ENCODE assay signal across 8 cellular contexts in genomic region chr2:120346034-120346666, GRCh38. TPM values are rescaled to one million over a fixed set of nuclear protein-coding genes. Genes with fewer than 3 reads are reported as not detected.
DNase-seq lines count a peak whose midpoint lies in the region; ATAC-seq and TF ChIP-seq lines count a peak whose summit lies in the region.

Gene INHBB, plus strand, starts transcription at chr2:120346136. Its CDS starts 53 bp downstream, at chr2:120346189.

- 0% methylated on average over 2 of the region's 97 CpGs for WGBS in right lobe of liver (ENCODE audit: insufficient coverage, low coverage, low lambda C conversion rate, missing lambda C conversion rate)
- WGBS in thyroid gland, 2 donors: 0 to 10% methylated on average over 2 to 5 of the region's 97 CpGs

- H3K4me1 ChIP-seq in A673 (ENCODE audit: insufficient read depth, low read length, poor library complexity, severe bottlenecking): peaks cover 13% of the 10 kb centered on the region
- peaks cover 15% of the 10 kb centered on the region for H3K4me1 ChIP-seq in HEK293 (ENCODE audit: control insufficient read depth, insufficient read depth, low read length)
- H3K4me1 ChIP-seq in right lobe of liver: peaks cover 0 to 45% (median 10%) of the 10 kb centered on the region in 4 donors
- H3K4me1 ChIP-seq in thyroid gland: peaks cover 30 to 34% of the 10 kb centered on the region in 2 donors

- TF ChIP-seq POLR2A in right lobe of liver (IDR thresholded peaks at IDR 0.05): no peak
- TF ChIP-seq POLR2A in thyroid gland (IDR thresholded peaks at IDR 0.05): peak in 1 of 2 donors; percentile 25

- DNase-seq in A673 (ENCODE audit: low spot score): no peak
- no peak for DNase-seq in astrocyte of the spinal cord (ENCODE audit: low read depth, low spot score)
- peak in 1 of 3 donors; percentile 44 for DNase-seq in right lobe of liver
- DNase-seq in thyroid gland: peak; percentile 47 to 53
- no peak for DNase-seq in glomerular visceral epithelial cell (ENCODE audit: extremely low spot score)
- DNase-seq in NCI-H1105 (lab: John Stamatoyannopoulos, UW): no peak
- DNase-seq in NCI-H446 (lab: John Stamatoyannopoulos, UW): no peak

- H3K36me3 ChIP-seq in A673 (ENCODE audit: insufficient read depth, low read length, poor library complexity, severe bottlenecking): no peaks in the 10 kb centered on the region
- peaks cover 0 to 23% of the 10 kb centered on the region in 2 experiments; a peak in 1 of 3 replicates for H3K36me3 ChIP-seq in HEK293 (ENCODE audit: control insufficient read depth in 2 of 2, insufficient read depth in 1 of 2, low read length in 2 of 2)
- H3K36me3 ChIP-seq in right lobe of liver: peaks cover 0 to 12% (median 0%) of the 10 kb centered on the region in 4 donors
- peaks cover 4 to 15% of the 10 kb centered on the region in 2 donors for H3K36me3 ChIP-seq in thyroid gland

- in situ Hi-C loops in astrocyte of the spinal cord (cut with HindIII; ENCODE audit: low sequenced_read_pairs): no loop called here

- H3K27ac ChIP-seq in A673 (ENCODE audit: low read depth, low read length, poor library complexity, severe bottlenecking): no peak within 1 kb of the TSS
- peak within 1 kb of the TSS; percentile 64; the same call in 1 of the 2 replicates for H3K27ac ChIP-seq in HEK293 (ENCODE audit: extremely low read depth, low read depth, low read length)
- peak within 1 kb of the TSS in 2 of 3 donors; percentile 63 to 88 for H3K27ac ChIP-seq in right lobe of liver
- H3K27ac ChIP-seq in thyroid gland: peak within 1 kb of the TSS; percentile 73 to 86 (median 78)

- peak within 1 kb of the TSS; percentile 44 for H3K4me3 ChIP-seq in A673 (ENCODE audit: low read depth, low read length, poor library complexity, severe bottlenecking)
- peak within 1 kb of the TSS; percentile 55 for H3K4me3 ChIP-seq in HEK293 (ENCODE audit: low read depth, low read length)
- H3K4me3 ChIP-seq in astrocyte of the spinal cord (ENCODE audit: low read depth, low read length): peak within 1 kb of the TSS; percentile 15
- peak within 1 kb of the TSS; percentile 48 to 61 (median 58) for H3K4me3 ChIP-seq in right lobe of liver
- H3K4me3 ChIP-seq in thyroid gland (replicated peaks in 1 of 3): peak within 1 kb of the TSS; percentile 41 to 69 (median 43)

- CTCF ChIA-PET in A673 (lab: Charles Lee) (interaction anchor here (0.9 kb wide), 1 partner anchor 34 kb away, joined by 7 read pairs; no protein-coding TSS in a partner anchor), HEK293 (lab: Yijun Ruan, JAX) (interaction anchor here (0.8 to 1.4 kb wide), 5 partner anchors 10 to 334 kb away, joined by 3 to 5 read pairs (median 3); no protein-coding TSS in a partner anchor)

- POLR2A ChIA-PET in A673 (lab: Charles Lee; ENCODE audit: low non-redundant PET): interaction anchor here (0.6 kb wide), 1 partner anchor 247 kb away, joined by 7 read pairs; no protein-coding TSS in a partner anchor
- POLR2A ChIA-PET in HEK293 (lab: Yijun Ruan, JAX): no interaction called here

- TF ChIP-seq CTCF in A673 (conservative IDR thresholded peaks at IDR 0.05; ENCODE audit: low read depth, low read length) (no peak), HEK293 (tag by site-specific recombination; IDR thresholded peaks at IDR 0.05) (no peak), astrocyte of the spinal cord (IDR thresholded peaks at IDR 0.05; ENCODE audit: low read depth, low read length) (no peak), right lobe of liver (IDR thresholded peaks at IDR 0.05) (no peak), thyroid gland (IDR thresholded peaks at IDR 0.05) (no peak)

- BruUV-seq in A673 (replicated peaks; lab: Mats Ljungman, UMichigan): no TSS peak

- no peaks in the 10 kb centered on the region for H3K9me3 ChIP-seq in A673 (ENCODE audit: low read depth, low read length, poor library complexity, severe bottlenecking)
- no peaks in the 10 kb centered on the region for H3K9me3 ChIP-seq in HEK293 (ENCODE audit: control insufficient read depth, insufficient read depth, low read depth, low read length)
- H3K9me3 ChIP-seq in right lobe of liver: no peaks in the 10 kb centered on the region
- no peaks in the 10 kb centered on the region for H3K9me3 ChIP-seq in thyroid gland

- intact Hi-C loops in A673 (cut with micrococcal nuclease; ENCODE audit: unreplicated experiment): loop anchor here (10.0 kb wide), 1 partner anchor 169 kb away; no protein-coding TSS in a partner anchor
- intact Hi-C loops in right lobe of liver (cut with DNase I): loop anchor here in 1 of 2 donors (10.0 kb wide), 1 partner anchor 159 kb away; no protein-coding TSS in a partner anchor
- intact Hi-C loops in thyroid gland (cut with DNase I): loop anchor here (10.0 kb wide), 1 partner anchor 729 kb away; no protein-coding TSS in a partner anchor

- peak; percentile 5 to 31 (median 18) for ATAC-seq in right lobe of liver

- peaks cover 63% of the 10 kb centered on the region for H3K27me3 ChIP-seq in A673 (replicated peaks; ENCODE audit: insufficient read depth, low read depth, low read length, poor library complexity)
- H3K27me3 ChIP-seq in right lobe of liver: no peaks in the 10 kb centered on the region
- no peaks in the 10 kb centered on the region for H3K27me3 ChIP-seq in thyroid gland

TF ChIP-seq in HEK293, 187 proteins besides CTCF, POLR2A, EP300 and RAD21 (continues in another document):
- TF ChIP-seq ZNF311 (tag by site-specific recombination; IDR thresholded peaks at IDR 0.05; ENCODE audit: borderline replicate concordance): no peak
- no peak for TF ChIP-seq PRDM1 (tag by site-specific recombination; IDR thresholded peaks at IDR 0.05)
- TF ChIP-seq, protein P1, sequence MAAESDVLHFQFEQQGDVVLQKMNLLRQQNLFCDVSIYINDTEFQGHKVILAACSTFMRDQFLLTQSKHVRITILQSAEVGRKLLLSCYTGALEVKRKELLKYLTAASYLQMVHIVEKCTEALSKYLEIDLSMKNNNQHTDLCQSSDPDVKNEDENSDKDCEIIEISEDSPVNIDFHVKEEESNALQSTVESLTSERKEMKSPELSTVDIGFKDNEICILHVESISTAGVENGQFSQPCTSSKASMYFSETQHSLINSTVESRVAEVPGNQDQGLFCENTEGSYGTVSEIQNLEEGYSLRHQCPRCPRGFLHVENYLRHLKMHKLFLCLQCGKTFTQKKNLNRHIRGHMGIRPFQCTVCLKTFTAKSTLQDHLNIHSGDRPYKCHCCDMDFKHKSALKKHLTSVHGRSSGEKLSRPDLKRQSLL (tag by site-specific recombination; IDR thresholded peaks at IDR 0.05): no peak
- no peak for TF ChIP-seq ZNF837 (tag by site-specific recombination; IDR thresholded peaks at IDR 0.05)
- TF ChIP-seq ZNF239 (tag by site-specific recombination; IDR thresholded peaks at IDR 0.05): no peak
- no peak for TF ChIP-seq ZNF561 (tag by site-specific recombination; IDR thresholded peaks at IDR 0.05; ENCODE audit: borderline replicate concordance)
- no peak for TF ChIP-seq ZNF112 (tag by site-specific recombination; IDR thresholded peaks at IDR 0.05)
- TF ChIP-seq SCRT2 (tag by site-specific recombination; IDR thresholded peaks at IDR 0.05): no peak
- TF ChIP-seq GLI4 (tag by site-specific recombination; IDR thresholded peaks at IDR 0.05): no peak
- TF ChIP-seq ZNF776 (tag by site-specific recombination; IDR thresholded peaks at IDR 0.05; ENCODE audit: borderline replicate concordance): no peak
- TF ChIP-seq ZNF174 (tag by site-specific recombination; IDR thresholded peaks at IDR 0.05): no peak
- no peak for TF ChIP-seq ZNF571 (tag by site-specific recombination; IDR thresholded peaks at IDR 0.05)
- TF ChIP-seq BCL11B (tag by site-specific recombination; IDR thresholded peaks at IDR 0.05; ENCODE audit: low read depth): no peak
- no peak for TF ChIP-seq SP3 (tag by site-specific recombination; IDR thresholded peaks at IDR 0.05)
- TF ChIP-seq ZNF416 (tag by site-specific recombination; IDR thresholded peaks at IDR 0.05): no peak
- TF ChIP-seq, protein P2, sequence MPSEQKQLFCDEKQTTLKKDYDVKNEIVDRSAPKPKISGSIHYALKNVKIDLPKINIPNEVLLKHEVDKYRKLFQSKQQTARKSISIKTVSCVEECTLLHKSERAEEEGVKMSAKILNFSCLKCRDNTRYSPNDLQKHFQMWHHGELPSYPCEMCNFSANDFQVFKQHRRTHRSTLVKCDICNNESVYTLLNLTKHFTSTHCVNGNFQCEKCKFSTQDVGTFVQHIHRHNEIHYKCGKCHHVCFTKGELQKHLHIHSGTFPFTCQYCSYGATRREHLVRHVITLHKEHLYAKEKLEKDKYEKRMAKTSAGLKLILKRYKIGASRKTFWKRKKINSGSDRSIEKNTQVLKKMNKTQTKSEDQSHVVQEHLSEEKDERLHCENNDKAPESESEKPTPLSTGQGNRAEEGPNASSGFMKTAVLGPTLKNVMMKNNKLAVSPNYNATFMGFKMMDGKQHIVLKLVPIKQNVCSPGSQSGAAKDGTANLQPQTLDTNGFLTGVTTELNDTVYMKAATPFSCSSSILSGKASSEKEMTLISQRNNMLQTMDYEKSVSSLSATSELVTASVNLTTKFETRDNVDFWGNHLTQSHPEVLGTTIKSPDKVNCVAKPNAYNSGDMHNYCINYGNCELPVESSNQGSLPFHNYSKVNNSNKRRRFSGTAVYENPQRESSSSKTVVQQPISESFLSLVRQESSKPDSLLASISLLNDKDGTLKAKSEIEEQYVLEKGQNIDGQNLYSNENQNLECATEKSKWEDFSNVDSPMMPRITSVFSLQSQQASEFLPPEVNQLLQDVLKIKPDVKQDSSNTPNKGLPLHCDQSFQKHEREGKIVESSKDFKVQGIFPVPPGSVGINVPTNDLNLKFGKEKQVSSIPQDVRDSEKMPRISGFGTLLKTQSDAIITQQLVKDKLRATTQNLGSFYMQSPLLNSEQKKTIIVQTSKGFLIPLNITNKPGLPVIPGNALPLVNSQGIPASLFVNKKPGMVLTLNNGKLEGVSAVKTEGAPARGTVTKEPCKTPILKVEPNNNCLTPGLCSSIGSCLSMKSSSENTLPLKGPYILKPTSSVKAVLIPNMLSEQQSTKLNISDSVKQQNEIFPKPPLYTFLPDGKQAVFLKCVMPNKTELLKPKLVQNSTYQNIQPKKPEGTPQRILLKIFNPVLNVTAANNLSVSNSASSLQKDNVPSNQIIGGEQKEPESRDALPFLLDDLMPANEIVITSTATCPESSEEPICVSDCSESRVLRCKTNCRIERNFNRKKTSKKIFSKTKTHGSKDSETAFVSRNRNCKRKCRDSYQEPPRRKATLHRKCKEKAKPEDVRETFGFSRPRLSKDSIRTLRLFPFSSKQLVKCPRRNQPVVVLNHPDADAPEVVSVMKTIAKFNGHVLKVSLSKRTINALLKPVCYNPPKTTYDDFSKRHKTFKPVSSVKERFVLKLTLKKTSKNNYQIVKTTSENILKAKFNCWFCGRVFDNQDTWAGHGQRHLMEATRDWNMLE (tag by site-specific recombination; conservative IDR thresholded peaks at IDR 0.05; ENCODE audit: low read depth): no peak
- no peak for TF ChIP-seq KLF10 (tag by site-specific recombination; IDR thresholded peaks at IDR 0.05)
- TF ChIP-seq ZXDB (tag by site-specific recombination; IDR thresholded peaks at IDR 0.05): no peak
- TF ChIP-seq ZNF214 (tag by site-specific recombination; IDR thresholded peaks at IDR 0.05; ENCODE audit: borderline replicate concordance): no peak

RNA-seq across cellular contexts. Expression of gene INHBB, which starts in this region (rescaled TPM):
- total RNA-seq in A673 (2021): 0.09 TPM in 2 replicates
- 10 to 100 TPM in 3 of 6 experiments, 1 to 10 TPM in 2, under 1 TPM in 1; 0.37 to 15.9 (median 9.6) TPM for total RNA-seq in right lobe of liver
- 10 to 100 TPM; 12.3 to 27.5 (median 23.6) TPM for total RNA-seq in thyroid gland

Comparison
In these comparisons a context has a peak if more than half of its experiments do, and no peak if none do; other contexts are left out.
1. DNase-seq: peak in thyroid gland (2 of 2); none in A673 (single experiment), astrocyte of the spinal cord (single experiment), glomerular visceral epithelial cell (single experiment), NCI-H1105 (single experiment) and NCI-H446 (0 of 2).
2. Peak in every context shown above with its lines, with median percentiles within 50 percentile points of each other: H3K4me3 ChIP-seq.